ENCODE assay signal across 17 cellular contexts in the genomic region with DNA sequence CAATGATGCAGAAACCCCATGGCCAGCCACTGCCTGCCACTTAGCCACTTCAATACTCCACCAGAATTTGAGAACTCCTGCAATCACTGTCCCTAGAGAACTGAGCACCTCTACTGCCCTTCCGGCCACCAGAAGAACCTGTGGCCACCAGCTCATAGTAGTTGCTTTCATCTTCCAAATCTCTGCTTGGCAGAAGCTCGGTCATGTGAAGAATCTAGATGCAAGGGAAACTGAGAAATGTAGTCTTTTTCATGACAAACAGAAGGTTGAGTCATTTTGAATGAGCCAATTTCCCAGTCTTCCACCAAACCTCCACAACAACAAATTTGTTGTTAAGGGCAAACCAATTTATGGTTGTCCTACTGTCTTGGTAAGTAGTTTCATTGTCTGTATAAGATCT. TPM values are rescaled to one million over a fixed set of nuclear protein-coding genes. Genes with fewer than 3 reads are reported as not detected.
DNase-seq lines count a peak whose midpoint lies in the region; ATAC-seq and TF ChIP-seq lines count a peak whose summit lies in the region.
"Had no signal": no experiment of that assay in that cellular context is flagged by ENCODE, and none has a peak within 500 bp of the region (broad histone marks: within the 10 kb centered on the region; RNA-seq: fewer than 3 reads in every experiment).

No MANE protein-coding gene starts in this region.

- H2AFZ ChIP-seq in H9 (ENCODE audit: low read length) = no peak overlapping the region

- TF ChIP-seq CTCF in H9 (conservative IDR thresholded peaks at IDR 0.05) (no peak), osteocyte (IDR thresholded peaks at IDR 0.05) (no peak), colonic mucosa (IDR thresholded peaks at IDR 0.05) (no peak)

- no peak overlapping the region for H3K27ac Mint-ChIP-seq in H9
- no peak overlapping the region for H3K27ac Mint-ChIP-seq in osteocyte (ENCODE audit: unreplicated experiment)
- H3K27ac Mint-ChIP-seq: T-helper 1 cell treated with Interleukin-12 subunit alpha and Interleukin-12 subunit beta and Interleukin-4 antibody, amounts not matched to agents 30 μg/mL and 1 μg/mL, for 36 hours had no signal

- no peaks in the 10 kb centered on the region; the same call in 1 of the 2 replicates for H3K4me1 ChIP-seq in H9 (ENCODE audit: insufficient read depth, low read length)
- H3K4me1 ChIP-seq in colonic mucosa = no peaks in the 10 kb centered on the region

- no peak overlapping the region for H3K4me2 ChIP-seq in H9 (ENCODE audit: insufficient read depth, insufficient read length, low read length)

- H3K27ac ChIP-seq in H9 (ENCODE audit: insufficient read length, low read depth, low read length) (no peak overlapping the region), colonic mucosa (no peak overlapping the region)
- H3K27ac ChIP-seq: C4-2B, skin epidermis had no signal

- no CpG with 5 or more reads among the region's 2 CpGs for WGBS in H9 (ENCODE audit: extremely low coverage, insufficient read length, low lambda C conversion rate)

- H3K27me3 Mint-ChIP-seq in H9 (ENCODE audit: low read depth) (no peaks in the 10 kb centered on the region), osteocyte (ENCODE audit: unreplicated experiment) (no peaks in the 10 kb centered on the region)

- H3K4me1 Mint-ChIP-seq in H9 = no peaks in the 10 kb centered on the region
- peaks cover 2% of the 10 kb centered on the region for H3K4me1 Mint-ChIP-seq in osteocyte (ENCODE audit: unreplicated experiment)

- H3K27me3 ChIP-seq in H9 (ENCODE audit: insufficient read depth, low read length) (no peaks in the 10 kb centered on the region), colonic mucosa (no peaks in the 10 kb centered on the region)

- H3K9me3 Mint-ChIP-seq in H9 = no peaks in the 10 kb centered on the region
- H3K9me3 Mint-ChIP-seq in osteocyte (ENCODE audit: unreplicated experiment) = no peaks in the 10 kb centered on the region
- H3K9me3 Mint-ChIP-seq: T-helper 1 cell treated with Interleukin-12 subunit alpha and Interleukin-12 subunit beta and Interleukin-4 antibody, amounts not matched to agents 30 μg/mL and 1 μg/mL, for 36 hours had no signal

- peak; percentile 28 for DNase-seq in iris pigment epithelial cell (ENCODE audit: low read depth)
- no peak for DNase-seq in H9
- DNase-seq in osteocyte (ENCODE audit: extremely low spot score, unreplicated experiment) = no peak
- no peak for DNase-seq in colonic mucosa
- DNase-seq: activated CD4-positive, CD25-positive, alpha-beta regulatory T cell treated with anti-CD3 and anti-CD28 coated beads, Interleukin-2, amount 50 U/mL, for 72 hours; activated T-cell treated with anti-CD3 and anti-CD28 coated beads, Interleukin-2, amount 50 U/mL, for 1 hour; GOT3; KG1; NCI-H1694; NCI-H524; nucleus accumbens had no signal

- H3K9ac ChIP-seq in H9 (ENCODE audit: extremely low read depth, insufficient read length, low read length) (no peak overlapping the region), colonic mucosa (ENCODE audit: low read depth in 2 of 2, low read length in 2 of 2) (no peak overlapping the region)

- no peak overlapping the region for H2BK15ac ChIP-seq in H9 (ENCODE audit: low read depth, low read length)

- no peak overlapping the region for H3K4me3 Mint-ChIP-seq in H9
- H3K4me3 Mint-ChIP-seq in osteocyte (ENCODE audit: unreplicated experiment) = no peak overlapping the region
- H3K4me3 Mint-ChIP-seq: T-helper 1 cell treated with Interleukin-12 subunit alpha and Interleukin-12 subunit beta and Interleukin-4 antibody, amounts not matched to agents 30 μg/mL and 1 μg/mL, for 36 hours had no signal

- no peak overlapping the region for H2BK5ac ChIP-seq in H9 (ENCODE audit: insufficient read length, low read length)

- no peak overlapping the region for H3K14ac ChIP-seq in H9 (ENCODE audit: insufficient read depth, low read length)

- H3K4me3 ChIP-seq in colonic mucosa = no peak overlapping the region
- H3K4me3 ChIP-seq: skin epidermis had no signal

- no peak overlapping the region for H3K23ac ChIP-seq in H9 (ENCODE audit: insufficient read length, low read depth, low read length)

- no peak overlapping the region for H4K91ac ChIP-seq in H9 (ENCODE audit: insufficient read length, low read depth, low read length)

- H2BK120ac ChIP-seq in H9 (ENCODE audit: low read depth, low read length, poor library complexity, severe bottlenecking) = no peak overlapping the region

- no peak overlapping the region for H3K18ac ChIP-seq in H9 (ENCODE audit: insufficient read length, low read depth, low read length)

- no peak overlapping the region for H2BK12ac ChIP-seq in H9 (ENCODE audit: insufficient read length, low read depth, low read length)

- no peak overlapping the region for H3T11ph ChIP-seq in H9 (ENCODE audit: low read length)

- H4K20me1 ChIP-seq in H9 (ENCODE audit: control insufficient read depth, insufficient read depth, insufficient read length) = no peaks in the 10 kb centered on the region

- no peaks in the 10 kb centered on the region for H3K23me2 ChIP-seq in H9 (ENCODE audit: insufficient read length, low read depth, low read length, poor library complexity, severe bottlenecking)

- intact Hi-C loops in colonic mucosa (cut with DNase I) = no loop called here

- no peak overlapping the region for H4K5ac ChIP-seq in H9 (ENCODE audit: insufficient read length, low read depth, low read length)

- H3K9me3 ChIP-seq in H9 (ENCODE audit: control insufficient read depth, low read depth, low read length) (no peaks in the 10 kb centered on the region), colonic mucosa (no peaks in the 10 kb centered on the region)

- ATAC-seq in GM18909 (IDR thresholded peaks at IDR 0.05; ENCODE audit: poor library complexity, unreplicated experiment) (peak; percentile 79), GM21619 (IDR thresholded peaks at IDR 0.05; ENCODE audit: unreplicated experiment) (peak; percentile 89), HG03342 (IDR thresholded peaks at IDR 0.05; ENCODE audit: unreplicated experiment) (peak; percentile 70)

- H3K79me2 ChIP-seq in H9 (ENCODE audit: insufficient read depth, low read length) = no peaks in the 10 kb centered on the region

- no peak overlapping the region for H2AK5ac ChIP-seq in H9 (ENCODE audit: insufficient read length, low read length)

- H3K36me3 Mint-ChIP-seq in H9 (ENCODE audit: insufficient read depth in 1 of 3, low read depth in 3 of 3) (no peaks in the 10 kb centered on the region), osteocyte (ENCODE audit: unreplicated experiment) (no peaks in the 10 kb centered on the region)

- H3K4ac ChIP-seq in H9 (ENCODE audit: low read depth, low read length) = no peak overlapping the region

- no peak overlapping the region for H2BK20ac ChIP-seq in H9 (ENCODE audit: low read depth, low read length, poor library complexity, severe bottlenecking)

- H4K8ac ChIP-seq in H9 (replicated peaks; ENCODE audit: insufficient read length, low read depth, low read length) = no peak overlapping the region

- no peaks in the 10 kb centered on the region for H3K36me3 ChIP-seq in colonic mucosa

- H3K56ac ChIP-seq in H9 (ENCODE audit: insufficient read length, low read depth, low read length) = no peak overlapping the region

- H3K79me1 ChIP-seq in H9 (ENCODE audit: insufficient read depth, low read depth, low read length, poor library complexity, severe bottlenecking) = no peaks in the 10 kb centered on the region

RNA-seq across cellular contexts. Expression of a gene that starts 27.9 kb away (rescaled TPM):
- 176 and 177 TPM in 2 replicates for total RNA-seq in H9 (2021)
- 207 and 208 TPM in 2 replicates for total RNA-seq in osteocyte
- 100 to 1,000 TPM; 134 to 171 TPM for total RNA-seq in colonic mucosa
